In genomic region chr2:46230115-46230571, GRCh38 we compare ENCODE assay signal across 9 cellular contexts.
A peak's percentile ranks its signal among the peaks of the same experiment; 100 is the strongest.
DNase-seq lines count a peak whose midpoint lies in the region; ATAC-seq and TF ChIP-seq lines count a peak whose summit lies in the region.
"Had no signal": no experiment of that assay in that cellular context is flagged by ENCODE, and none has a peak within 500 bp of the region (broad histone marks: within the 10 kb centered on the region; RNA-seq: fewer than 3 reads in every experiment).

No MANE protein-coding gene starts in this region.

- H3K9me3 ChIP-seq in HCT116 (ENCODE audit: control insufficient read depth in 1 of 2, insufficient read depth in 1 of 2, low read depth in 1 of 2, low read length in 2 of 2) = no peaks in the 10 kb centered on the region

- intact Hi-C loops in HCT116 (cut with micrococcal nuclease) = no loop called here

- H4K20me1 ChIP-seq in HCT116 (ENCODE audit: insufficient read depth) = no peaks in the 10 kb centered on the region

- peak; percentile 50; the same call in 1 of the 2 replicates for ATAC-seq in HCT116
- ATAC-seq in stimulated activated naive CD8-positive, alpha-beta T cell treated with anti-CD3 and anti-CD28 coated beads, Interleukin-15, Interleukin-2, amounts not matched to agents 100 U/mL and 50 U/mL, for 24 hours = peak; percentile 59

- H3K27me3 ChIP-seq in HCT116 (ENCODE audit: insufficient read depth, low read length) = no peaks in the 10 kb centered on the region

- no peak overlapping the region for H3K27ac ChIP-seq in HCT116 (ENCODE audit: low read depth, low read length)
- H3K27ac ChIP-seq: 22Rv1 had no signal

- no peaks in the 10 kb centered on the region for H3K9me2 ChIP-seq in HCT116 (ENCODE audit: insufficient read depth)

- peak; percentile 28; the same call in 1 of the 2 replicates for TF ChIP-seq RAD21 in HCT116 (IDR thresholded peaks at IDR 0.05; ENCODE audit: low read depth)

- no peaks in the 10 kb centered on the region for H3K79me2 ChIP-seq in HCT116 (ENCODE audit: insufficient read depth, low read length)

- TF ChIP-seq POLR2A in HCT116 (IDR thresholded peaks at IDR 0.05; ENCODE audit: borderline replicate concordance, extremely low read depth, insufficient read depth, insufficient read length) = no peak

- no TSS peak for BruUV-seq in HCT116 (replicated peaks; lab: Mats Ljungman, UMichigan)

- DNase-seq in NCI-H1092 treated with DMSO at 0.1 percent for 48 hours (lab: John Stamatoyannopoulos, UW) (peak; percentile 7), NCI-H1092 (lab: John Stamatoyannopoulos, UW) (no peak), HCT116 (ENCODE audit: low read depth, low spot score) (no peak), NOMO-1 (lab: John Stamatoyannopoulos, UW; ENCODE audit: unreplicated experiment in 2 of 2) (peak; percentile 30 to 45), epithelial cell of esophagus (ENCODE audit: low read depth) (peak; percentile 36), 8988T (no peak)
- no peak for DNase-seq in stimulated activated naive CD8-positive, alpha-beta T cell treated with anti-CD3 and anti-CD28 coated beads, Interleukin-15, Interleukin-2, amounts not matched to agents 100 U/mL and 50 U/mL, for 24 hours
- DNase-seq in activated CD4-positive, alpha-beta T cell treated with anti-CD3 and anti-CD28 coated beads for 48 hours = no peak

- no peak overlapping the region for H3K9ac ChIP-seq in HCT116 (ENCODE audit: low read length)

- H3K36me3 ChIP-seq in HCT116 (ENCODE audit: control insufficient read depth in 1 of 2, insufficient read depth in 2 of 2, low read length in 2 of 2) = no peaks in the 10 kb centered on the region

- H3K4me2 ChIP-seq in HCT116 (ENCODE audit: low read length) = no peak overlapping the region

- H2AFZ ChIP-seq in HCT116 (ENCODE audit: low read depth, low read length, poor library complexity, severe bottlenecking) = no peak overlapping the region

- POLR2A ChIA-PET in HCT116 (lab: Charles Lee) = no interaction called here

- TF ChIP-seq CTCF in HCT116 (IDR thresholded peaks at IDR 0.05 in 2 of 3, conservative IDR thresholded peaks at IDR 0.05 in 1 of 3; ENCODE audit: borderline replicate concordance in 1 of 3, insufficient read depth in 1 of 3, low read depth in 2 of 3, low read length in 2 of 3) (no peak), epithelial cell of esophagus (IDR thresholded peaks at IDR 0.05; ENCODE audit: insufficient read depth, low read depth, low read length, missing control alignments) (peak; percentile 41)

- H3K4me3 ChIP-seq in HCT116 (replicated peaks in 1 of 2; ENCODE audit: low read depth in 1 of 2, low read length in 2 of 2) (no peak overlapping the region), epithelial cell of esophagus (ENCODE audit: low read length) (no peak overlapping the region)

- H3K4me1 ChIP-seq in HCT116 (ENCODE audit: control insufficient read depth in 1 of 2, insufficient read depth in 2 of 2, low read length in 2 of 2) = peaks cover 2 to 7% of the 10 kb centered on the region in 2 experiments; a peak in 2 of 4 replicates

- RAD21 ChIA-PET in HCT116 (lab: Charles Lee; ENCODE audit: low non-redundant PET in 1 of 2, low total read pairs in 2 of 2, uncharacterized antibody in 2 of 2, unreplicated experiment in 2 of 2) = no interaction called here

- CTCF ChIA-PET in HCT116 (lab: Charles Lee) = interaction anchor here (0.7 to 1.4 kb wide), 3 partner anchors 10 to 135 kb away, joined by 3 to 4 read pairs (median 4); no protein-coding TSS in a partner anchor

TF ChIP-seq in HCT116, 20 proteins besides CTCF, POLR2A, EP300 and RAD21:
- no peak for TF ChIP-seq SIN3A (IDR thresholded peaks at IDR 0.05; ENCODE audit: low read depth)
- no peak for TF ChIP-seq JUND (IDR thresholded peaks at IDR 0.05)
- TF ChIP-seq SP1 (IDR thresholded peaks at IDR 0.05; ENCODE audit: low read depth) = no peak
- no peak for TF ChIP-seq ATF3 (IDR thresholded peaks at IDR 0.05)
- no peak for TF ChIP-seq YY1 (IDR thresholded peaks at IDR 0.05; ENCODE audit: extremely low read depth, insufficient replicate concordance, low read depth, low read length)
- no peak for TF ChIP-seq CBX3 (IDR thresholded peaks at IDR 0.05; ENCODE audit: low read depth)
- TF ChIP-seq CEBPB (IDR thresholded peaks at IDR 0.05; ENCODE audit: low read depth) = no peak
- TF ChIP-seq MAX (IDR thresholded peaks at IDR 0.05) = no peak
- TF ChIP-seq ZFX (IDR thresholded peaks at IDR 0.05) = no peak
- TF ChIP-seq EZH2phosphoT487 (IDR thresholded peaks at IDR 0.05; ENCODE audit: borderline replicate concordance) = no peak
- TF ChIP-seq TCF7L2 (IDR thresholded peaks at IDR 0.05; ENCODE audit: borderline replicate concordance, extremely low read depth, insufficient read depth, insufficient read length) = no peak
- no peak for TF ChIP-seq SRF (IDR thresholded peaks at IDR 0.05; ENCODE audit: low read depth)
- no peak for TF ChIP-seq ZBTB33 (IDR thresholded peaks at IDR 0.05; ENCODE audit: extremely low read depth, insufficient replicate concordance, low read length)
- TF ChIP-seq EGR1 (IDR thresholded peaks at IDR 0.05; ENCODE audit: low read depth) = no peak
- no peak for TF ChIP-seq ZNF274 (IDR thresholded peaks at IDR 0.05; ENCODE audit: low read depth, low read length)
- no peak for TF ChIP-seq FOSL1 (IDR thresholded peaks at IDR 0.05; ENCODE audit: low read depth)
- no peak for TF ChIP-seq REST (IDR thresholded peaks at IDR 0.05; ENCODE audit: low read depth)

Comparison
In these comparisons a context has a peak if more than half of its experiments do, and no peak if none do; other contexts are left out.
1. DNase-seq: peak in NCI-H1092 treated with DMSO at 0.1 percent for 48 hours (single experiment), NOMO-1 (2 of 2) and epithelial cell of esophagus (single experiment); none in NCI-H1092 (single experiment), HCT116 (single experiment), stimulated activated naive CD8-positive, alpha-beta T cell treated with anti-CD3 and anti-CD28 coated beads, Interleukin-15, Interleukin-2, amounts not matched to agents 100 U/mL and 50 U/mL, for 24 hours (single experiment), 8988T (single experiment) and activated CD4-positive, alpha-beta T cell treated with anti-CD3 and anti-CD28 coated beads for 48 hours (single experiment).